11 cellular contexts compared by ENCODE assay signal in the genomic region with DNA sequence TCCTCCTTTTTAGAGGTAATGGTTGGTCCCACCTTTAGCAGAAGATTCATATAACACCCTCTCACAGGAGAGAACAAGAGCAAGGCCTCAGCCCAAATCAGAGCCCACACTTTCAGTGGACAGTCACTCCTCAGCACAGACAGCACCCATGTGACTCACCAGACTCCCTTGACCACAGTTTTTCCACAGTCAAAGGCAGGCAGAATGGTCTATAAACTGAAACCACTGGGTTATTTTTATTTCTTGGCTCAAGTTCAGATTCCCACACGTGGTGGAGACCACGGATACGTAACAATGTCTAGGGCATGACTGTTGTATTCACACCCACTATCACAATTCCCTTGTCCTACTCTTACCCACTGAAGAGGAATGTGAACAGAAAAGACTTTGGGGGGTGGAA.
DNase-seq lines count a peak whose midpoint lies in the region; ATAC-seq and TF ChIP-seq lines count a peak whose summit lies in the region.
"Had no signal": no experiment of that assay in that cellular context is flagged by ENCODE, and none has a peak within 500 bp of the region (broad histone marks: within the 10 kb centered on the region; RNA-seq: fewer than 3 reads in every experiment).

No MANE protein-coding gene starts in this region.

- H3K9me3 ChIP-seq in left lung: no peaks in the 10 kb centered on the region
- H3K9me3 ChIP-seq: esophagus squamous epithelium, ovary had no signal

- CTCF ChIA-PET in GM10248 (lab: Yijun Ruan, JAX): no interaction called here

- H3K27ac ChIP-seq in left lung: no peak overlapping the region
- H3K27ac ChIP-seq: esophagus squamous epithelium, ovary had no signal

- DNase-seq in COLO829 (ENCODE audit: low spot score) (peak; percentile 10), amniotic stem cell (lab: John Stamatoyannopoulos, UW) (peak; percentile 8), left lung (no peak), DMS153 treated with DMSO at 0.1 percent for 48 hours (lab: John Stamatoyannopoulos, UW; ENCODE audit: unreplicated experiment) (no peak), GM10248 (ENCODE audit: extremely low spot score) (no peak), 8988T (no peak)
- DNase-seq: esophagus squamous epithelium, NCI-H187, ovary had no signal

- POLR2A ChIA-PET in GM10248 (lab: Yijun Ruan, JAX): no interaction called here

- no peak overlapping the region for H3K4me3 ChIP-seq in left lung
- H3K4me3 ChIP-seq: esophagus squamous epithelium, ovary had no signal

- no peaks in the 10 kb centered on the region for H3K4me1 ChIP-seq in left lung
- H3K4me1 ChIP-seq: esophagus squamous epithelium had no signal

- no peak overlapping the region for H3K4me3 Mint-ChIP-seq in stimulated activated memory B cell treated with anti-CD40 and anti-IgM and Interleukin-4, amounts not matched to agents 10 μg/mL and 1 μg/mL and 100 μg/mL, for 72 hours

- H3K4me1 Mint-ChIP-seq in stimulated activated memory B cell treated with anti-CD40 and anti-IgM and Interleukin-4, amounts not matched to agents 10 μg/mL and 1 μg/mL and 100 μg/mL, for 72 hours: peaks cover 25% of the 10 kb centered on the region

- no peaks in the 10 kb centered on the region for H3K9me3 Mint-ChIP-seq in stimulated activated memory B cell treated with anti-CD40 and anti-IgM and Interleukin-4, amounts not matched to agents 10 μg/mL and 1 μg/mL and 100 μg/mL, for 72 hours

- H3K36me3 Mint-ChIP-seq in stimulated activated memory B cell treated with anti-CD40 and anti-IgM and Interleukin-4, amounts not matched to agents 10 μg/mL and 1 μg/mL and 100 μg/mL, for 72 hours: peaks cover 46% of the 10 kb centered on the region

- H3K36me3 ChIP-seq in left lung: no peaks in the 10 kb centered on the region
- H3K36me3 ChIP-seq: esophagus squamous epithelium, ovary had no signal

- intact Hi-C loops in left lung (cut with DNase I): no loop called here

- H3K27me3 Mint-ChIP-seq in stimulated activated memory B cell treated with anti-CD40 and anti-IgM and Interleukin-4, amounts not matched to agents 10 μg/mL and 1 μg/mL and 100 μg/mL, for 72 hours: no peaks in the 10 kb centered on the region

- no peaks in the 10 kb centered on the region for H3K27me3 ChIP-seq in left lung
- H3K27me3 ChIP-seq: esophagus squamous epithelium, ovary had no signal

- ATAC-seq in HG03378 (IDR thresholded peaks at IDR 0.05; ENCODE audit: unreplicated experiment): peak; percentile 69
- ATAC-seq in left lung: peak; percentile 57
- ATAC-seq in stimulated activated memory B cell treated with anti-CD40 and anti-IgM and Interleukin-4, amounts not matched to agents 10 μg/mL and 1 μg/mL and 100 μg/mL, for 72 hours: no peak

- H3K27ac Mint-ChIP-seq in stimulated activated memory B cell treated with anti-CD40 and anti-IgM and Interleukin-4, amounts not matched to agents 10 μg/mL and 1 μg/mL and 100 μg/mL, for 72 hours: no peak overlapping the region

- TF ChIP-seq CTCF in left lung (IDR thresholded peaks at IDR 0.05) (no peak), GM10248 (IDR thresholded peaks at IDR 0.05; ENCODE audit: control extremely low read depth, extremely low read depth, low read depth, missing control alignments) (no peak)

Comparison
In these comparisons a context has a peak if more than half of its experiments do, and no peak if none do; other contexts are left out.
1. DNase-seq: peak in COLO829 (single experiment) and amniotic stem cell (single experiment); none in left lung (0 of 2), DMS153 treated with DMSO at 0.1 percent for 48 hours (single experiment), GM10248 (single experiment) and 8988T (single experiment).